In genomic region chr6:113782641-113783040, GRCh38 we compare ENCODE assay signal across 23 cellular contexts.
"Had no signal": no experiment of that assay in that cellular context is flagged by ENCODE, and none has a peak within 500 bp of the region (broad histone marks: within the 10 kb centered on the region; RNA-seq: fewer than 3 reads in every experiment).

No MANE protein-coding gene starts in this region.

- DNase-seq: activated CD4-positive, alpha-beta T cell treated with anti-CD3 and anti-CD28 coated beads for 4 hours; activated CD4-positive, alpha-beta T cell treated with anti-CD3 and anti-CD28 coated beads, Interleukin-2, amount 50 U/mL, for 48 hours; activated CD4-positive, CD25-positive, alpha-beta regulatory T cell; activated CD8-positive, alpha-beta memory T cell treated with anti-CD3 and anti-CD28 coated beads, Interleukin-2, amount 50 U/mL, for 48 hours; activated effector memory CD4-positive, alpha-beta T cell treated with Interleukin-2 at 50 U/mL for 16 hours; activated naive CD4-positive, alpha-beta T cell treated with anti-CD3 and anti-CD28 coated beads for 36 hours; activated T-cell treated with anti-CD3 and anti-CD28 coated beads, Interleukin-2, amount 50 U/mL, for 72 hours; effector CD8-positive, alpha-beta T cell; esophagus squamous epithelium; heart right ventricle; kidney; left lung; naive thymus-derived CD4-positive, alpha-beta T cell; occipital lobe; posterior cingulate gyrus; retina; sigmoid colon; stimulated activated CD4-positive, alpha-beta T cell treated with anti-CD3 and anti-CD28 coated beads, Interleukin-15, amount 100 ng/mL, for 24 hours; stimulated activated naive CD4-positive, alpha-beta T cell; T-helper 17 cell; testis; trophoblast cell had no signal

- FAIRE-seq: kidney had no signal

- ATAC-seq: activated T-cell treated with anti-CD3 and anti-CD28 coated beads, Interleukin-2, amount 50 U/mL, for 72 hours; heart right ventricle; left lung; naive thymus-derived CD4-positive, alpha-beta T cell; T-helper 17 cell had no signal

- H3K27ac ChIP-seq: esophagus squamous epithelium, heart right ventricle, left lung, sigmoid colon, testis, vagina had no signal
